In genomic region chr17:67441052-67441738, GRCh38 we compare ENCODE assay signal across 8 cellular contexts.
DNase-seq lines count a peak whose midpoint lies in the region; ATAC-seq and TF ChIP-seq lines count a peak whose summit lies in the region.

No MANE protein-coding gene starts in this region.

- peak overlapping the region; percentile 98 for H3K27ac Mint-ChIP-seq in activated CD4-positive, alpha-beta T cell treated with anti-CD3 and anti-CD28 coated beads for 36 hours
- peak overlapping the region; percentile 76 for H3K27ac Mint-ChIP-seq in neural progenitor cell

- H3K36me3 ChIP-seq in neural progenitor cell (no peaks in the 10 kb centered on the region), thoracic aorta (no peaks in the 10 kb centered on the region)

- peaks cover 57% of the 10 kb centered on the region for H3F3A ChIP-seq in neural progenitor cell (ENCODE audit: low read depth)

- CTCF ChIA-PET in activated CD4-positive, alpha-beta T cell treated with anti-CD3 and anti-CD28 coated beads for 36 hours (lab: Charles Lee): interaction anchor here (0.6 to 5.1 kb wide), 24 partner anchors 9 to 183 kb away, joined by 3 to 31 read pairs (median 6); no protein-coding TSS in a partner anchor

- H3K27me3 ChIP-seq in neural progenitor cell (no peaks in the 10 kb centered on the region), thoracic aorta (replicated peaks; ENCODE audit: insufficient read depth) (no peaks in the 10 kb centered on the region)

- no peaks in the 10 kb centered on the region for H3K9me3 ChIP-seq in neural progenitor cell (ENCODE audit: low read depth)
- no peaks in the 10 kb centered on the region for H3K9me3 ChIP-seq in thoracic aorta

- peaks cover 3% of the 10 kb centered on the region for H3K36me3 Mint-ChIP-seq in activated CD4-positive, alpha-beta T cell treated with anti-CD3 and anti-CD28 coated beads for 36 hours (ENCODE audit: low read depth)
- H3K36me3 Mint-ChIP-seq in neural progenitor cell: no peaks in the 10 kb centered on the region

- no peak overlapping the region for H3K9ac ChIP-seq in neural progenitor cell

- peak overlapping the region; percentile 92 for H3K27ac ChIP-seq in neural progenitor cell
- no peak overlapping the region for H3K27ac ChIP-seq in thoracic aorta

- H3K4me3 ChIP-seq in Jurkat, Clone E6-1 (ENCODE audit: low read length): peak overlapping the region; percentile 46
- peak overlapping the region; percentile 20 for H3K4me3 ChIP-seq in neural progenitor cell
- H3K4me3 ChIP-seq in thoracic aorta: peak overlapping the region; percentile 28

- POLR2A ChIA-PET in activated CD4-positive, alpha-beta T cell treated with anti-CD3 and anti-CD28 coated beads for 36 hours (lab: Charles Lee): interaction anchor here (0.5 to 1.8 kb wide), 17 partner anchors 9 to 1055 kb away, joined by 3 to 18 read pairs (median 5); partner anchors contain the start of gene PITPNC1

- H3K4me1 Mint-ChIP-seq in activated CD4-positive, alpha-beta T cell treated with anti-CD3 and anti-CD28 coated beads for 36 hours: peaks cover 80% of the 10 kb centered on the region
- H3K4me1 Mint-ChIP-seq in neural progenitor cell: peaks cover 59% of the 10 kb centered on the region

- ATAC-seq in activated CD4-positive, alpha-beta T cell treated with anti-CD3 and anti-CD28 coated beads for 36 hours: peak; percentile 91
- ATAC-seq in thoracic aorta (ENCODE audit: insufficient number of reproducible peaks, low FRiP score, low read depth): no peak
- no peak for ATAC-seq in GM19351 (IDR thresholded peaks at IDR 0.05; ENCODE audit: unreplicated experiment)

- H4K20me1 ChIP-seq in neural progenitor cell (ENCODE audit: low read depth): no peaks in the 10 kb centered on the region

- TF ChIP-seq CTCF in neural progenitor cell (IDR thresholded peaks at IDR 0.05) (no peak), thoracic aorta (IDR thresholded peaks at IDR 0.05) (no peak)

- H3K4me2 ChIP-seq in neural progenitor cell: peak overlapping the region; percentile 64

- H3K4me1 ChIP-seq in neural progenitor cell (peaks cover 51% of the 10 kb centered on the region), thoracic aorta (ENCODE audit: control insufficient read depth in 1 of 2, low read depth in 2 of 2) (peaks cover 2 to 14% of the 10 kb centered on the region in 2 donors)

- no peaks in the 10 kb centered on the region for H3K27me3 Mint-ChIP-seq in activated CD4-positive, alpha-beta T cell treated with anti-CD3 and anti-CD28 coated beads for 36 hours
- peaks cover 6% of the 10 kb centered on the region for H3K27me3 Mint-ChIP-seq in neural progenitor cell (ENCODE audit: insufficient read depth, low read depth)

- H3K4me3 Mint-ChIP-seq in activated CD4-positive, alpha-beta T cell treated with anti-CD3 and anti-CD28 coated beads for 36 hours: peak overlapping the region; percentile 76
- H3K4me3 Mint-ChIP-seq in neural progenitor cell: peak overlapping the region; percentile 78

- peaks cover 4% of the 10 kb centered on the region for H3K79me2 ChIP-seq in neural progenitor cell (ENCODE audit: low read depth)

- no peak overlapping the region for H2AFZ ChIP-seq in neural progenitor cell (replicated peaks)

- DNase-seq in AG08396 (ENCODE audit: low spot score): peak; percentile 51
- DNase-seq in Jurkat, Clone E6-1 (ENCODE audit: low read depth, low spot score): peak; percentile 93
- peak; percentile 85 for DNase-seq in activated CD4-positive, alpha-beta T cell treated with anti-CD3 and anti-CD28 coated beads for 36 hours
- peak; percentile 82 for DNase-seq in effector CD4-positive, alpha-beta T cell
- peak; percentile 73 for DNase-seq in neural progenitor cell (ENCODE audit: low spot score)
- DNase-seq in thoracic aorta (ENCODE audit: low spot score): peak; percentile 6
- no peak for DNase-seq in globus pallidus (ENCODE audit: low spot score)

- intact Hi-C loops in activated CD4-positive, alpha-beta T cell treated with anti-CD3 and anti-CD28 coated beads for 36 hours (cut with DNase I, micrococcal nuclease): loop anchor here (1.0 to 10.0 kb wide), 8 partner anchors 9 to 814 kb away; no protein-coding TSS in a partner anchor

- no peaks in the 10 kb centered on the region for H3K9me3 Mint-ChIP-seq in activated CD4-positive, alpha-beta T cell treated with anti-CD3 and anti-CD28 coated beads for 36 hours (ENCODE audit: low read depth)
- no peaks in the 10 kb centered on the region for H3K9me3 Mint-ChIP-seq in neural progenitor cell
